Comparison of ENCODE assay signal across 9 cellular contexts in the genomic region with DNA sequence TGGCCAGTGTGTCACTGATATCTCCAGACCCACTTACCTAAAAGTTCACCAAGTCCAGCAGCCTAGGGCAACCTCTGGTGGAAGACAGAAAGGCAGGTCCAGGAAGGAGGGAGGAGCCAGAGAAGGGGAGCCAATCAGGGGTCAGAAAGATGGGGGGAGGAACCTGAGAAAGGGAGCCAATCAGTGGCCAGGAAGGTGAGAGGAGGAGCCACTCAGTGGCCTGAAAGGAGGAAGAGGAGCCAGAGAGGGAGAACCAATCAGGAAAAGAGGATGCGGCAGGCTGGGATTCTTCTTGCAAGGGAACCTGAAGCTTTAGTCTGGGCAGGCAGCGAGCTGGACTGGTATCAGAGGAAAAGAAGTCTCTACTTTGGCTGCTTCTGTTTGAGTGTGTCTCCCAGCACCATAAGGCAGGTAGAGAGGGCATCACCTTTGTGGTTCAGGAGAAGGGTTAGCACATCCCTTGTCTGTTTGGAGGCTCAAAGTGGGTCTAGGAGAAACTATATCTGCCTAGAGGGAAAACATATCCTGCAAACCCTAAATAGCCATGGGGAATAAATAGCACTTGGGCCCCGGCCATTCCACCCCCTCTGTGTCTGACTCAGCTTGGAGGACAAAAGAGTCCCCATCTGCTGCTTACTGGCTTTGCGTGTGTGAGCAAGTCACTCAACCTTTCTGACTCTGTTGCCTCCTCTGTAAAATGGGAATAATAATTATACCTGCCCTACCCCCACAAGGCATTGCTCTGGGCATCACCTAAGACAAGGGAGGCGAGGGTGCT. TPM values are rescaled to one million over a fixed set of nuclear protein-coding genes. Genes with fewer than 3 reads are reported as not detected.
A peak's percentile ranks its signal among the peaks of the same experiment; 100 is the strongest.
DNase-seq lines count a peak whose midpoint lies in the region; ATAC-seq and TF ChIP-seq lines count a peak whose summit lies in the region.
"Had no signal": no experiment of that assay in that cellular context is flagged by ENCODE, and none has a peak within 500 bp of the region (broad histone marks: within the 10 kb centered on the region; RNA-seq: fewer than 3 reads in every experiment).

No MANE protein-coding gene starts in this region.

- peak; percentile 67 for ATAC-seq in stimulated activated memory B cell treated with anti-CD40 and anti-IgM and Interleukin-4, amounts not matched to agents 10 μg/mL and 1 μg/mL and 100 μg/mL, for 72 hours
- ATAC-seq in CD8-positive, alpha-beta T cell, result no peak

- no peaks in the 10 kb centered on the region for H3K9me3 ChIP-seq in CD8-positive, alpha-beta T cell (ENCODE audit: low read length)

- H3K4me1 Mint-ChIP-seq in activated naive CD4-positive, alpha-beta T cell treated with anti-CD3 and anti-CD28 coated beads for 36 hours (ENCODE audit: low read depth), result peaks cover 3% of the 10 kb centered on the region
- no peaks in the 10 kb centered on the region for H3K4me1 Mint-ChIP-seq in activated T-helper 1 cell treated with anti-CD3 and anti-CD28 coated beads, Interleukin-12 subunit alpha, Interleukin-12 subunit beta, Interleukin-2, Interleukin-4 antibody, amounts not matched to agents 30 ng/mL and 10 ng/mL and 1 ng/mL, durations not matched to agents 14 hours and 24 hours and 36 hours (ENCODE audit: low read depth)
- peaks cover 6% of the 10 kb centered on the region for H3K4me1 Mint-ChIP-seq in stimulated activated memory B cell treated with anti-CD40 and anti-IgM and Interleukin-4, amounts not matched to agents 10 μg/mL and 1 μg/mL and 100 μg/mL, for 72 hours
- no peaks in the 10 kb centered on the region for H3K4me1 Mint-ChIP-seq in CD8-positive, alpha-beta T cell (ENCODE audit: low read depth)

- no peaks in the 10 kb centered on the region for H3K36me3 ChIP-seq in CD8-positive, alpha-beta T cell (ENCODE audit: insufficient read depth, low read length)

- DNase-seq in activated naive CD4-positive, alpha-beta T cell treated with anti-CD3 and anti-CD28 coated beads for 36 hours, result peak; percentile 66
- no peak for DNase-seq in activated naive CD4-positive, alpha-beta T cell treated with anti-CD3 and anti-CD28 coated beads, Interleukin-2, amount 50 U/mL, for 16 hours
- DNase-seq in NCI-H2029 treated with DMSO at 0.1 percent for 48 hours (lab: John Stamatoyannopoulos, UW) (peak; percentile 37), hypothalamus (lab: John Stamatoyannopoulos, UW) (peak in 29 of 51 donors; percentile 1 to 67 (median 24)), activated gamma-delta T cell (lab: John Stamatoyannopoulos, UW) (no peak)
- no peak for DNase-seq in activated T-helper 1 cell treated with anti-CD3 and anti-CD28 coated beads, Interleukin-12 subunit alpha, Interleukin-12 subunit beta, Interleukin-2, Interleukin-4 antibody, amounts not matched to agents 30 ng/mL and 10 ng/mL and 1 ng/mL, durations not matched to agents 14 hours and 24 hours and 36 hours (ENCODE audit: low spot score)
- DNase-seq in CD8-positive, alpha-beta T cell, result no peak

- H3K9me3 Mint-ChIP-seq in activated naive CD4-positive, alpha-beta T cell treated with anti-CD3 and anti-CD28 coated beads for 36 hours, result no peaks in the 10 kb centered on the region
- H3K9me3 Mint-ChIP-seq in activated T-helper 1 cell treated with anti-CD3 and anti-CD28 coated beads, Interleukin-12 subunit alpha, Interleukin-12 subunit beta, Interleukin-2, Interleukin-4 antibody, amounts not matched to agents 30 ng/mL and 10 ng/mL and 1 ng/mL, durations not matched to agents 14 hours and 24 hours and 36 hours, result no peaks in the 10 kb centered on the region
- no peaks in the 10 kb centered on the region for H3K9me3 Mint-ChIP-seq in stimulated activated memory B cell treated with anti-CD40 and anti-IgM and Interleukin-4, amounts not matched to agents 10 μg/mL and 1 μg/mL and 100 μg/mL, for 72 hours
- no peaks in the 10 kb centered on the region for H3K9me3 Mint-ChIP-seq in CD8-positive, alpha-beta T cell

- peaks cover 4% of the 10 kb centered on the region for H3K27me3 ChIP-seq in CD8-positive, alpha-beta T cell (ENCODE audit: insufficient read depth, low read length)

- H3K4me3 ChIP-seq in CD8-positive, alpha-beta T cell (ENCODE audit: low read depth, low read length), result no peak overlapping the region

- POLR2A ChIA-PET in CD8-positive, alpha-beta T cell (lab: Charles Lee), result no interaction called here

- H3K27ac ChIP-seq in CD8-positive, alpha-beta T cell (ENCODE audit: low read depth, low read length), result no peak overlapping the region

- no peak overlapping the region for H3K27ac Mint-ChIP-seq in activated naive CD4-positive, alpha-beta T cell treated with anti-CD3 and anti-CD28 coated beads for 36 hours
- H3K27ac Mint-ChIP-seq in activated T-helper 1 cell treated with anti-CD3 and anti-CD28 coated beads, Interleukin-12 subunit alpha, Interleukin-12 subunit beta, Interleukin-2, Interleukin-4 antibody, amounts not matched to agents 30 ng/mL and 10 ng/mL and 1 ng/mL, durations not matched to agents 14 hours and 24 hours and 36 hours, result peak overlapping the region; percentile 9
- H3K27ac Mint-ChIP-seq in stimulated activated memory B cell treated with anti-CD40 and anti-IgM and Interleukin-4, amounts not matched to agents 10 μg/mL and 1 μg/mL and 100 μg/mL, for 72 hours, result no peak overlapping the region
- no peak overlapping the region for H3K27ac Mint-ChIP-seq in CD8-positive, alpha-beta T cell

- H3K27me3 Mint-ChIP-seq in activated naive CD4-positive, alpha-beta T cell treated with anti-CD3 and anti-CD28 coated beads for 36 hours (ENCODE audit: low read depth), result peaks cover 3% of the 10 kb centered on the region
- H3K27me3 Mint-ChIP-seq in activated T-helper 1 cell treated with anti-CD3 and anti-CD28 coated beads, Interleukin-12 subunit alpha, Interleukin-12 subunit beta, Interleukin-2, Interleukin-4 antibody, amounts not matched to agents 30 ng/mL and 10 ng/mL and 1 ng/mL, durations not matched to agents 14 hours and 24 hours and 36 hours (ENCODE audit: insufficient read depth), result peaks cover 35% of the 10 kb centered on the region
- H3K27me3 Mint-ChIP-seq in stimulated activated memory B cell treated with anti-CD40 and anti-IgM and Interleukin-4, amounts not matched to agents 10 μg/mL and 1 μg/mL and 100 μg/mL, for 72 hours, result peaks cover 76% of the 10 kb centered on the region
- H3K27me3 Mint-ChIP-seq in CD8-positive, alpha-beta T cell (ENCODE audit: low read depth), result peaks cover 17% of the 10 kb centered on the region

- no peak for TF ChIP-seq CTCF in CD8-positive, alpha-beta T cell (IDR thresholded peaks at IDR 0.05)

- intact Hi-C loops in activated naive CD4-positive, alpha-beta T cell treated with anti-CD3 and anti-CD28 coated beads for 36 hours (cut with micrococcal nuclease), result no loop called here
- intact Hi-C loops in activated T-helper 1 cell treated with anti-CD3 and anti-CD28 coated beads, Interleukin-12 subunit alpha, Interleukin-12 subunit beta, Interleukin-2, Interleukin-4 antibody, amounts not matched to agents 30 ng/mL and 10 ng/mL and 1 ng/mL, durations not matched to agents 14 hours and 24 hours and 36 hours (cut with micrococcal nuclease), result no loop called here
- intact Hi-C loops in CD8-positive, alpha-beta T cell (cut with DNase I, micrococcal nuclease), result no loop called here

- peak overlapping the region; percentile 48 for H3K4me3 Mint-ChIP-seq in activated naive CD4-positive, alpha-beta T cell treated with anti-CD3 and anti-CD28 coated beads for 36 hours
- no peak overlapping the region for H3K4me3 Mint-ChIP-seq in activated T-helper 1 cell treated with anti-CD3 and anti-CD28 coated beads, Interleukin-12 subunit alpha, Interleukin-12 subunit beta, Interleukin-2, Interleukin-4 antibody, amounts not matched to agents 30 ng/mL and 10 ng/mL and 1 ng/mL, durations not matched to agents 14 hours and 24 hours and 36 hours
- H3K4me3 Mint-ChIP-seq in stimulated activated memory B cell treated with anti-CD40 and anti-IgM and Interleukin-4, amounts not matched to agents 10 μg/mL and 1 μg/mL and 100 μg/mL, for 72 hours, result no peak overlapping the region
- no peak overlapping the region for H3K4me3 Mint-ChIP-seq in CD8-positive, alpha-beta T cell

- CTCF ChIA-PET in activated naive CD4-positive, alpha-beta T cell treated with anti-CD3 and anti-CD28 coated beads for 36 hours (lab: Charles Lee), result interaction anchor here (0.6 kb wide), 1 partner anchor 976 kb away, joined by 3 read pairs; no protein-coding TSS in a partner anchor
- CTCF ChIA-PET in CD8-positive, alpha-beta T cell (lab: Charles Lee), result no interaction called here

- H3K4me1 ChIP-seq in CD8-positive, alpha-beta T cell (ENCODE audit: insufficient read depth, low read length), result no peaks in the 10 kb centered on the region

- no peaks in the 10 kb centered on the region for H3K36me3 Mint-ChIP-seq in activated naive CD4-positive, alpha-beta T cell treated with anti-CD3 and anti-CD28 coated beads for 36 hours (ENCODE audit: low read depth)
- no peaks in the 10 kb centered on the region for H3K36me3 Mint-ChIP-seq in activated T-helper 1 cell treated with anti-CD3 and anti-CD28 coated beads, Interleukin-12 subunit alpha, Interleukin-12 subunit beta, Interleukin-2, Interleukin-4 antibody, amounts not matched to agents 30 ng/mL and 10 ng/mL and 1 ng/mL, durations not matched to agents 14 hours and 24 hours and 36 hours (ENCODE audit: low read depth)
- H3K36me3 Mint-ChIP-seq in stimulated activated memory B cell treated with anti-CD40 and anti-IgM and Interleukin-4, amounts not matched to agents 10 μg/mL and 1 μg/mL and 100 μg/mL, for 72 hours, result no peaks in the 10 kb centered on the region
- H3K36me3 Mint-ChIP-seq in CD8-positive, alpha-beta T cell, result no peaks in the 10 kb centered on the region

RNA-seq across cellular contexts. Expression of a gene that starts 43.4 kb away (rescaled TPM):
- not detected for total RNA-seq in activated naive CD4-positive, alpha-beta T cell treated with anti-CD3 and anti-CD28 coated beads for 36 hours
- total RNA-seq in activated T-helper 1 cell treated with anti-CD3 and anti-CD28 coated beads, Interleukin-12 subunit alpha, Interleukin-12 subunit beta, Interleukin-2, Interleukin-4 antibody, amounts not matched to agents 30 ng/mL and 10 ng/mL and 1 ng/mL, durations not matched to agents 14 hours and 24 hours and 36 hours, result not detected in 2 replicates
- total RNA-seq in CD8-positive, alpha-beta T cell, result not detected
- total RNA-seq: pulmonary artery endothelial cell had no signal

Comparison
In these comparisons a context has a peak if more than half of its experiments do, and no peak if none do; other contexts are left out.
1. DNase-seq: peak in activated naive CD4-positive, alpha-beta T cell treated with anti-CD3 and anti-CD28 coated beads for 36 hours (single experiment), NCI-H2029 treated with DMSO at 0.1 percent for 48 hours (single experiment) and hypothalamus (29 of 51); none in activated naive CD4-positive, alpha-beta T cell treated with anti-CD3 and anti-CD28 coated beads, Interleukin-2, amount 50 U/mL, for 16 hours (single experiment), activated T-helper 1 cell treated with anti-CD3 and anti-CD28 coated beads, Interleukin-12 subunit alpha, Interleukin-12 subunit beta, Interleukin-2, Interleukin-4 antibody, amounts not matched to agents 30 ng/mL and 10 ng/mL and 1 ng/mL, durations not matched to agents 14 hours and 24 hours and 36 hours (single experiment), CD8-positive, alpha-beta T cell (0 of 7) and activated gamma-delta T cell (single experiment).